In the genomic region with DNA sequence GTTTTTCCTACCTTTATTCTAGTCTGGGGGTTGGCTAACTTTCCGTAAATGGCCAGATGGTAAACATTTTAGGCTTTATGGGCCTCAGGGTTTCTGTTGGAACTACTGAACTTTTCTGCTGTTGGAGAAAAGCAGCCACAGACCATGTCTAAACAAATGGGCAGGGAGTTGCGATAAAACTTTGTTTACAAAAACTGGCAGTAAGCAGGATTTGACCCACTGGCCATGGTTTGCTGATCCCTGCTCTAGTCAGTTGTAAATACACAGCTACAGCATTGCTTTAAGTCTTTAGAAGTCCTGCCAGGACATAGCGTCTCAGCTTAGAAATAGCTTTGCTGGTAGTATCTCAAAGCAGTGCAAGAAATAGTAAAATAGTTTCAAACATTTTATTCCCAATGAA, we compare ENCODE assay signal across 2 cellular contexts.
A peak's percentile ranks its signal among the peaks of the same experiment; 100 is the strongest.
TF ChIP-seq lines count a peak whose summit lies in the region.

No MANE protein-coding gene starts in this region.

TF ChIP-seq in liver, 16 proteins besides CTCF, POLR2A, EP300 and RAD21:
- TF ChIP-seq NR2F2 (IDR thresholded peaks at IDR 0.05): peak; percentile 37
- no peak for TF ChIP-seq YY1 (IDR thresholded peaks at IDR 0.05)

TF ChIP-seq in HepG2, 621 proteins besides CTCF, POLR2A, EP300 and RAD21 (continued from another document):
- TF ChIP-seq, protein P1, sequence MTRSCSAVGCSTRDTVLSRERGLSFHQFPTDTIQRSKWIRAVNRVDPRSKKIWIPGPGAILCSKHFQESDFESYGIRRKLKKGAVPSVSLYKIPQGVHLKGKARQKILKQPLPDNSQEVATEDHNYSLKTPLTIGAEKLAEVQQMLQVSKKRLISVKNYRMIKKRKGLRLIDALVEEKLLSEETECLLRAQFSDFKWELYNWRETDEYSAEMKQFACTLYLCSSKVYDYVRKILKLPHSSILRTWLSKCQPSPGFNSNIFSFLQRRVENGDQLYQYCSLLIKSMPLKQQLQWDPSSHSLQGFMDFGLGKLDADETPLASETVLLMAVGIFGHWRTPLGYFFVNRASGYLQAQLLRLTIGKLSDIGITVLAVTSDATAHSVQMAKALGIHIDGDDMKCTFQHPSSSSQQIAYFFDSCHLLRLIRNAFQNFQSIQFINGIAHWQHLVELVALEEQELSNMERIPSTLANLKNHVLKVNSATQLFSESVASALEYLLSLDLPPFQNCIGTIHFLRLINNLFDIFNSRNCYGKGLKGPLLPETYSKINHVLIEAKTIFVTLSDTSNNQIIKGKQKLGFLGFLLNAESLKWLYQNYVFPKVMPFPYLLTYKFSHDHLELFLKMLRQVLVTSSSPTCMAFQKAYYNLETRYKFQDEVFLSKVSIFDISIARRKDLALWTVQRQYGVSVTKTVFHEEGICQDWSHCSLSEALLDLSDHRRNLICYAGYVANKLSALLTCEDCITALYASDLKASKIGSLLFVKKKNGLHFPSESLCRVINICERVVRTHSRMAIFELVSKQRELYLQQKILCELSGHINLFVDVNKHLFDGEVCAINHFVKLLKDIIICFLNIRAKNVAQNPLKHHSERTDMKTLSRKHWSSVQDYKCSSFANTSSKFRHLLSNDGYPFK (CRISPR knock-in tag; IDR thresholded peaks at IDR 0.05; ENCODE audit: borderline replicate concordance): no peak
